Comparison of ENCODE assay signal across 8 cellular contexts in genomic region chr19:2455481-2456300, GRCh38. TPM values are rescaled to one million over a fixed set of nuclear protein-coding genes. Genes with fewer than 3 reads are reported as not detected.
DNase-seq lines count a peak whose midpoint lies in the region; ATAC-seq and TF ChIP-seq lines count a peak whose summit lies in the region.

No MANE protein-coding gene starts in this region.

- no peaks in the 10 kb centered on the region for H3K9me3 Mint-ChIP-seq in Calu3 (ENCODE audit: low read depth, unreplicated experiment)

- no peaks in the 10 kb centered on the region for H3K36me3 ChIP-seq in cardiac muscle cell
- H3K36me3 ChIP-seq in gastrocnemius medialis = no peaks in the 10 kb centered on the region

- H3K9me3 ChIP-seq in cardiac muscle cell (ENCODE audit: low read depth) = no peaks in the 10 kb centered on the region
- H3K9me3 ChIP-seq in gastrocnemius medialis = no peaks in the 10 kb centered on the region

- TF ChIP-seq CTCF in Calu3 (IDR thresholded peaks at IDR 0.05; ENCODE audit: unreplicated experiment) = no peak
- TF ChIP-seq CTCF in cardiac muscle cell (IDR thresholded peaks at IDR 0.05; ENCODE audit: low read depth, low read length) = no peak
- TF ChIP-seq CTCF in gastrocnemius medialis (IDR thresholded peaks at IDR 0.05 in 4 of 5, conservative IDR thresholded peaks at IDR 0.05 in 1 of 5) = no peak

- intact Hi-C loops in Calu3 (cut with micrococcal nuclease; ENCODE audit: unreplicated experiment) = no loop called here
- intact Hi-C loops in gastrocnemius medialis (cut with DNase I; ENCODE audit: low total_unique reads) = no loop called here

- H3K27ac ChIP-seq in cardiac muscle cell (no peak overlapping the region), gastrocnemius medialis (peak overlapping the region; percentile 1 to 77 (median 62))

- ATAC-seq in GM21529 (IDR thresholded peaks at IDR 0.05; ENCODE audit: unreplicated experiment) (peak; percentile 26), gastrocnemius medialis (no peak)

- TF ChIP-seq POLR2A in gastrocnemius medialis (IDR thresholded peaks at IDR 0.05) = no peak

- in situ Hi-C loops in gastrocnemius medialis (cut with MboI; ENCODE audit: low sequenced_read_pairs in 4 of 4) = no loop called here

- H3K4me1 Mint-ChIP-seq in Calu3 (ENCODE audit: low read depth, unreplicated experiment) = no peaks in the 10 kb centered on the region

- H3K4me1 ChIP-seq in cardiac muscle cell (ENCODE audit: low read depth) (no peaks in the 10 kb centered on the region), gastrocnemius medialis (peaks cover 10 to 13% of the 10 kb centered on the region in 2 donors)

- H3K27me3 ChIP-seq in cardiac muscle cell = no peaks in the 10 kb centered on the region
- no peaks in the 10 kb centered on the region for H3K27me3 ChIP-seq in gastrocnemius medialis

- H3K36me3 Mint-ChIP-seq in Calu3 (ENCODE audit: insufficient read depth, unreplicated experiment) = peaks cover 35% of the 10 kb centered on the region

- peak overlapping the region; percentile 97 for H3K4me3 ChIP-seq in cardiac muscle cell
- H3K4me3 ChIP-seq in gastrocnemius medialis = peak overlapping the region; percentile 83 to 99 (median 87)

- no TSS peak for BruUV-seq in Calu3 (replicated peaks; lab: Mats Ljungman, UMichigan)

- no peak for DNase-seq in Calu3
- peak; percentile 19 for DNase-seq in MV-4-11 (lab: John Stamatoyannopoulos, UW)
- peak; percentile 23 for DNase-seq in activated gamma-delta T cell treated with anti-CD3 and anti-CD28 coated beads, Interleukin-2, amount 50 U/mL, for 16 hours (ENCODE audit: low read depth)
- DNase-seq in cardiac muscle cell (ENCODE audit: low read depth in 1 of 2, low spot score in 1 of 2) = peak in 1 of 2 donors; percentile 7
- DNase-seq in gastrocnemius medialis = no peak
- DNase-seq in NCI-H128 (lab: John Stamatoyannopoulos, UW; ENCODE audit: unreplicated experiment) = no peak
- DNase-seq in SHP77 treated with DMSO at 0.1 percent for 48 hours (lab: John Stamatoyannopoulos, UW) = no peak

- no peaks in the 10 kb centered on the region for H3K27me3 Mint-ChIP-seq in Calu3 (ENCODE audit: unreplicated experiment)

- H3K4me3 Mint-ChIP-seq in Calu3 (ENCODE audit: low read depth, unreplicated experiment) = peak overlapping the region; percentile 67

- CTCF ChIA-PET in Calu3 (lab: Charles Lee) = interaction anchor here (0.7 kb wide), 2 partner anchors 22 to 98 kb away, joined by 4 read pairs; no protein-coding TSS in a partner anchor

- no peak overlapping the region for H3K27ac Mint-ChIP-seq in Calu3 (ENCODE audit: unreplicated experiment)

RNA-seq across cellular contexts. Expression of gene LMNB2, which starts 1.1 kb away (rescaled TPM):
- total RNA-seq in Calu3 (2022) (88.0 and 109 TPM in 2 replicates), cardiac muscle cell (78.6 and 127 TPM in 2 replicates), gastrocnemius medialis (10 to 100 TPM; 14.8 to 34.1 (median 23.6) TPM)
- 42.5 and 66.9 TPM in 2 replicates for polyA plus RNA-seq in cardiac muscle cell

RNA-seq across cellular contexts. Expression of gene GADD45B, which starts 20.2 kb away (rescaled TPM):
- total RNA-seq in Calu3 (2022) = 26.3 and 36.5 TPM in 2 replicates
- total RNA-seq in cardiac muscle cell = 44.8 and 75.2 TPM in 2 replicates
- 30.5 and 66.4 TPM in 2 replicates for polyA plus RNA-seq in cardiac muscle cell
- 10 to 100 TPM; 32.2 to 48.7 (median 41.7) TPM for total RNA-seq in gastrocnemius medialis

RNA-seq across cellular contexts. Expression of gene TIMM13, which starts 28.3 kb away (rescaled TPM):
- total RNA-seq in Calu3 (2022) = 75.8 and 81.8 TPM in 2 replicates
- total RNA-seq in cardiac muscle cell = 76.7 and 93.0 TPM in 2 replicates
- polyA plus RNA-seq in cardiac muscle cell = 287 and 292 TPM in 2 replicates
- 10 to 100 TPM; 23.7 to 60.3 (median 46.8) TPM for total RNA-seq in gastrocnemius medialis

Comparison
In these comparisons a context has a peak if more than half of its experiments do, and no peak if none do; other contexts are left out.
1. DNase-seq: peak in MV-4-11 (single experiment) and activated gamma-delta T cell treated with anti-CD3 and anti-CD28 coated beads, Interleukin-2, amount 50 U/mL, for 16 hours (single experiment); none in Calu3 (single experiment), gastrocnemius medialis (0 of 2), NCI-H128 (single experiment) and SHP77 treated with DMSO at 0.1 percent for 48 hours (single experiment).